In the genomic region with DNA sequence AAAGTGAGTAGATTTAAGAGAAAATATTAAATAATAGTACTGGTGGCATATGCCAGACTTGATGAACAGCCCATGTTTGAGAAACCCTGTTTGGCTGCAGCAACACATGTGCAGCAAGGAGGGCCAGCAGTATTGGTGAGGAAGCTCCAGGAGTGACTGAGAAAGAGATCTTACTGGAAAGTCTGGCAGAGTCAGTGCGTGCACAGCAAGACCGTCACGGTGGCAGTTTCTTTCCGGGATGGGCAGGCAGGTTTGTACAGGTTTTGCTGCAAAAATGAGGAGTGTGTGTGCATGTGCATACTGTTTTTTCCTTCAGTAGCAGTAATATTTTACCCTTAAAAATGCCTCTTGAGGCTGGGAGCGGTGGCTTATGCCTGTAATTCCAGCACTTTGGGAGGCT, we compare ENCODE assay signal across 24 cellular contexts. TPM values are rescaled to one million over a fixed set of nuclear protein-coding genes. Genes with fewer than 3 reads are reported as not detected.
DNase-seq lines count a peak whose midpoint lies in the region; ATAC-seq, FAIRE-seq and TF ChIP-seq lines count a peak whose summit lies in the region.
"Had no signal": no experiment of that assay in that cellular context is flagged by ENCODE, and none has a peak within 500 bp of the region (broad histone marks: within the 10 kb centered on the region; RNA-seq: fewer than 3 reads in every experiment).

No MANE protein-coding gene starts in this region.

- ATAC-seq in pancreas: peak in 1 of 4 donors; percentile 4
- ATAC-seq: left ventricle myocardium superior, mucosa of descending colon had no signal

- H3K27ac ChIP-seq in esophagus (ENCODE audit: low read depth in 2 of 2, low read length in 1 of 2) (peak overlapping the region; percentile 57 to 90), pancreas (peak overlapping the region in 3 of 4 donors; percentile 79 to 97 (median 94)), spleen (no peak overlapping the region)
- H3K27ac ChIP-seq: SK-N-MC had no signal

- TF ChIP-seq POLR2A in spleen (IDR thresholded peaks at IDR 0.05): no peak

- intact Hi-C loops in pancreas (cut with DNase I): no loop called here
- intact Hi-C loops in spleen (cut with DNase I; ENCODE audit: low total_unique reads): no loop called here

- DNase-seq in DMS53 (lab: John Stamatoyannopoulos, UW) (peak; percentile 69), DMS53 treated with DMSO at 0.1 percent for 48 hours (lab: John Stamatoyannopoulos, UW; ENCODE audit: unreplicated experiment) (no peak), pancreas (no peak), iPS-NIHi7 (ENCODE audit: extremely low spot score) (no peak), spleen (no peak), SKM-1 (lab: John Stamatoyannopoulos, UW; ENCODE audit: unreplicated experiment) (no peak)
- no peak for DNase-seq in activated CD4-positive, alpha-beta T cell treated with anti-CD3 and anti-CD28 coated beads for 1 hour
- DNase-seq: 8988T; activated CD8-positive, alpha-beta memory T cell treated with anti-CD3 and anti-CD28 coated beads, Interleukin-2, amount 50 U/mL, for 48 hours; activated naive CD8-positive, alpha-beta T cell treated with anti-CD3 and anti-CD28 coated beads for 36 hours; BE2C; COR-L47; effector CD8-positive, alpha-beta T cell; EL; IMR-90; left ventricle myocardium superior; MG63; mucosa of descending colon; NCI-H1436 treated with DMSO at 0.1 percent for 48 hours; NCI-H510A treated with DMSO at 0.1 percent for 48 hours; stimulated activated naive CD4-positive, alpha-beta T cell had no signal

- no peak overlapping the region for H3K4me3 ChIP-seq in esophagus (ENCODE audit: low read depth in 1 of 2, low read length in 2 of 2)
- H3K4me3 ChIP-seq in pancreas: peak overlapping the region in 3 of 4 donors; percentile 12 to 60 (median 58)
- H3K4me3 ChIP-seq in spleen: no peak overlapping the region
- H3K4me3 ChIP-seq: MG63, mucosa of descending colon, SK-N-MC had no signal

- FAIRE-seq in pancreas (lab: Jason Lieb, UNC): no peak
- FAIRE-seq: astrocyte had no signal

- H3K36me3 ChIP-seq in esophagus (ENCODE audit: control insufficient read depth in 2 of 2, insufficient read depth in 2 of 2, low read length in 1 of 2) (no peaks in the 10 kb centered on the region), pancreas (no peaks in the 10 kb centered on the region), spleen (peaks cover 0 to 6% (median 0%) of the 10 kb centered on the region in 6 donors)
- H3K36me3 ChIP-seq: BE2C, MG63 had no signal

- no peaks in the 10 kb centered on the region for H3K9me3 ChIP-seq in esophagus (ENCODE audit: control insufficient read depth in 2 of 2, insufficient read depth in 1 of 2, low read depth in 1 of 2, low read length in 1 of 2)
- no peaks in the 10 kb centered on the region for H3K9me3 ChIP-seq in pancreas
- H3K9me3 ChIP-seq in spleen: peaks cover 0 to 24% (median 17%) of the 10 kb centered on the region in 8 donors
- H3K9me3 ChIP-seq: BE2C had no signal

- WGBS in esophagus, 2 donors: 47 to 66% methylated on average over 5 of the region's 5 CpGs
- WGBS in pancreas, 2 donors: 21 to 28% methylated on average over 5 of the region's 5 CpGs
- WGBS in spleen, 5 donors: 81 to 98% (median 95%) methylated on average over 5 of the region's 5 CpGs

- TF ChIP-seq CTCF in pancreas (IDR thresholded peaks at IDR 0.05): no peak
- no peak for TF ChIP-seq CTCF in spleen (IDR thresholded peaks at IDR 0.05 in 8 of 11, conservative IDR thresholded peaks at IDR 0.05 in 3 of 11)

- H3K4me1 ChIP-seq in esophagus (ENCODE audit: control insufficient read depth in 2 of 2, insufficient read depth in 2 of 2, low read length in 1 of 2) (peaks cover 3 to 15% of the 10 kb centered on the region in 2 donors), pancreas (peaks cover 39 to 55% (median 50%) of the 10 kb centered on the region in 3 donors), spleen (peaks cover 23 to 42% (median 40%) of the 10 kb centered on the region in 6 donors)
- H3K4me1 ChIP-seq: BE2C had no signal

- H3K27me3 ChIP-seq in esophagus (ENCODE audit: control insufficient read depth in 1 of 2, insufficient read depth in 2 of 2, low read length in 2 of 2): no peaks in the 10 kb centered on the region
- no peaks in the 10 kb centered on the region for H3K27me3 ChIP-seq in pancreas
- H3K27me3 ChIP-seq in spleen (replicated peaks in 1 of 7): no peaks in the 10 kb centered on the region
- H3K27me3 ChIP-seq: BE2C, MG63 had no signal

RNA-seq across cellular contexts. Expression of gene KSR1, which starts 41.4 kb away (rescaled TPM):
- polyA plus RNA-seq in esophagus (10 to 100 TPM; 35.3 to 52.4 TPM), pancreas (100 to 1,000 TPM in 1 of 2 donors, 10 to 100 TPM in 1; 98.3 to 139 TPM), spleen (10 to 100 TPM in 2 of 3 donors, 1 to 10 TPM in 1; 6.4 to 24.0 (median 12.0) TPM)
- total RNA-seq in pancreas (100 to 1,000 TPM in 4 of 6 donors, 10 to 100 TPM in 2; 68.2 to 134 (median 103) TPM), spleen (100 to 1,000 TPM in 1 of 7 donors, 10 to 100 TPM in 6; 35.2 to 100 (median 58.7) TPM)

Comparison
In these comparisons a context has a peak if more than half of its experiments do, and no peak if none do; other contexts are left out.
1. H3K27ac ChIP-seq: peak in esophagus (2 of 2) and pancreas (3 of 4); none in spleen (0 of 8).
2. H3K4me3 ChIP-seq: peak in pancreas (3 of 4); none in esophagus (0 of 2) and spleen (0 of 8).